Comparison of ENCODE assay signal across 8 cellular contexts in genomic region chr3:108153451-108153981, GRCh38.
DNase-seq lines count a peak whose midpoint lies in the region; ATAC-seq and TF ChIP-seq lines count a peak whose summit lies in the region.

No MANE protein-coding gene starts in this region.

- DNase-seq in DMS53 (lab: John Stamatoyannopoulos, UW) (peak; percentile 67), H4 (ENCODE audit: low spot score) (peak; percentile 49), NCI-H1694 treated with DMSO at 0.1 percent for 48 hours (lab: John Stamatoyannopoulos, UW) (peak; percentile 63), fibroblast of the aortic adventitia (ENCODE audit: low read depth) (peak; percentile 70), ureter (ENCODE audit: low spot score) (no peak), NCI-H526 treated with DMSO at 0.1 percent for 48 hours (lab: John Stamatoyannopoulos, UW) (no peak)
- peak; percentile 74 for DNase-seq in activated CD8-positive, alpha-beta T cell treated with anti-CD3 and anti-CD28 coated beads for 36 hours
- DNase-seq in stimulated activated CD4-positive, alpha-beta T cell treated with anti-CD3 and anti-CD28 coated beads, Interleukin-2, amount 100 ng/mL, for 24 hours, result peak; percentile 52 to 55

- no peak overlapping the region for H3K27ac Mint-ChIP-seq in activated CD8-positive, alpha-beta T cell treated with anti-CD3 and anti-CD28 coated beads for 36 hours

- H3K4me3 ChIP-seq in fibroblast of the aortic adventitia (ENCODE audit: low read depth, low read length), result no peak overlapping the region

- H3K27me3 Mint-ChIP-seq in activated CD8-positive, alpha-beta T cell treated with anti-CD3 and anti-CD28 coated beads for 36 hours, result no peaks in the 10 kb centered on the region

- POLR2A ChIA-PET in activated CD8-positive, alpha-beta T cell treated with anti-CD3 and anti-CD28 coated beads for 36 hours (lab: Charles Lee), result interaction anchor here (0.7 to 1.2 kb wide), 3 partner anchors 19 to 167 kb away, joined by 3 read pairs; no protein-coding TSS in a partner anchor

- H3K9me3 Mint-ChIP-seq in activated CD8-positive, alpha-beta T cell treated with anti-CD3 and anti-CD28 coated beads for 36 hours, result no peaks in the 10 kb centered on the region

- peak; percentile 71 for ATAC-seq in activated CD8-positive, alpha-beta T cell treated with anti-CD3 and anti-CD28 coated beads for 36 hours

- CTCF ChIA-PET in activated CD8-positive, alpha-beta T cell treated with anti-CD3 and anti-CD28 coated beads for 36 hours (lab: Charles Lee), result interaction anchor here (0.7 to 3.8 kb wide), 33 partner anchors 10 to 334 kb away, joined by 3 to 44 read pairs (median 4); no protein-coding TSS in a partner anchor

- peak; percentile 51 for TF ChIP-seq CTCF in activated CD8-positive, alpha-beta T cell treated with anti-CD3 and anti-CD28 coated beads for 36 hours (IDR thresholded peaks at IDR 0.05)
- TF ChIP-seq CTCF in fibroblast of the aortic adventitia (IDR thresholded peaks at IDR 0.05; ENCODE audit: insufficient read depth, low read length), result peak; percentile 49

- intact Hi-C loops in activated CD8-positive, alpha-beta T cell treated with anti-CD3 and anti-CD28 coated beads for 36 hours (cut with micrococcal nuclease), result loop anchor here (1.0 to 10.0 kb wide), 3 partner anchors 171 to 324 kb away; no protein-coding TSS in a partner anchor

- no peak overlapping the region for H3K4me3 Mint-ChIP-seq in activated CD8-positive, alpha-beta T cell treated with anti-CD3 and anti-CD28 coated beads for 36 hours

- peaks cover 16% of the 10 kb centered on the region for H3K4me1 Mint-ChIP-seq in activated CD8-positive, alpha-beta T cell treated with anti-CD3 and anti-CD28 coated beads for 36 hours (ENCODE audit: low read depth)

- H3K36me3 Mint-ChIP-seq in activated CD8-positive, alpha-beta T cell treated with anti-CD3 and anti-CD28 coated beads for 36 hours (ENCODE audit: low read depth), result no peaks in the 10 kb centered on the region

Comparison
In these comparisons a context has a peak if more than half of its experiments do, and no peak if none do; other contexts are left out.
1. DNase-seq: peak in DMS53 (single experiment), H4 (single experiment), NCI-H1694 treated with DMSO at 0.1 percent for 48 hours (single experiment), activated CD8-positive, alpha-beta T cell treated with anti-CD3 and anti-CD28 coated beads for 36 hours (single experiment), fibroblast of the aortic adventitia (single experiment) and stimulated activated CD4-positive, alpha-beta T cell treated with anti-CD3 and anti-CD28 coated beads, Interleukin-2, amount 100 ng/mL, for 24 hours (2 of 2); none in ureter (single experiment) and NCI-H526 treated with DMSO at 0.1 percent for 48 hours (single experiment).